ENCODE assay signal across 1 cellular context in genomic region chr1:47508900-47509488, GRCh38.
A peak's percentile ranks its signal among the peaks of the same experiment; 100 is the strongest.
TF ChIP-seq lines count a peak whose summit lies in the region.

No MANE protein-coding gene starts in this region.

TF ChIP-seq in HEK293, 187 proteins besides CTCF, POLR2A, EP300 and RAD21 (continued from another document and continues in another):
- TF ChIP-seq, protein P1, sequence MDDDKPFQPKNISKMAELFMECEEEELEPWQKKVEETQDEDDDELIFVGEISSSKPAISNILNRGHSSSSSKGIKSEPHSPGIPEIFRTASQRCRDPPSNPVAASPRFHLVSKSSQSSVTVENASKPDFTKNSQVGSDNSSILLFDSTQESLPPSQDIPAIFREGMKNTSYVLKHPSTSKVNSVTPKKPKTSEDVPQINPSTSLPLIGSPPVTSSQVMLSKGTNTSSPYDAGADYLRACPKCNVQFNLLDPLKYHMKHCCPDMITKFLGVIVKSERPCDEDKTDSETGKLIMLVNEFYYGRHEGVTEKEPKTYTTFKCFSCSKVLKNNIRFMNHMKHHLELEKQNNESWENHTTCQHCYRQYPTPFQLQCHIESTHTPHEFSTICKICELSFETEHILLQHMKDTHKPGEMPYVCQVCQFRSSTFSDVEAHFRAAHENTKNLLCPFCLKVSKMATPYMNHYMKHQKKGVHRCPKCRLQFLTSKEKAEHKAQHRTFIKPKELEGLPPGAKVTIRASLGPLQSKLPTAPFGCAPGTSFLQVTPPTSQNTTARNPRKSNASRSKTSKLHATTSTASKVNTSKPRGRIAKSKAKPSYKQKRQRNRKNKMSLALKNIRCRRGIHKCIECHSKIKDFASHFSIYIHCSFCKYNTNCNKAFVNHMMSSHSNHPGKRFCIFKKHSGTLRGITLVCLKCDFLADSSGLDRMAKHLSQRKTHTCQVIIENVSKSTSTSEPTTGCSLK (tag by site-specific recombination; IDR thresholded peaks at IDR 0.05): no peak
- TF ChIP-seq ZNF629 (tag by site-specific recombination; IDR thresholded peaks at IDR 0.05) (0 out of 2 replicates have a peak, but pooled peaks have one; percentile 11), ZNF155 (tag by site-specific recombination; IDR thresholded peaks at IDR 0.05) (no peak), ZNF114 (tag by site-specific recombination; IDR thresholded peaks at IDR 0.05) (no peak), ZNF112 (tag by site-specific recombination; IDR thresholded peaks at IDR 0.05) (no peak), ZNF140 (tag by site-specific recombination; IDR thresholded peaks at IDR 0.05) (no peak), ZNF211 (tag by site-specific recombination; IDR thresholded peaks at IDR 0.05; ENCODE audit: low read depth) (no peak), ZNF785 (tag by site-specific recombination; IDR thresholded peaks at IDR 0.05) (no peak), ZNF423 (tag by site-specific recombination; IDR thresholded peaks at IDR 0.05) (peak; percentile 82; the same call in 1 of the 2 replicates), ZBTB20 (tag by site-specific recombination; IDR thresholded peaks at IDR 0.05) (no peak), ZNF660 (tag by site-specific recombination; IDR thresholded peaks at IDR 0.05) (no peak), FEZF1 (tag by site-specific recombination; IDR thresholded peaks at IDR 0.05) (peak; percentile 96), ZNF274 (IDR thresholded peaks at IDR 0.05; ENCODE audit: low read length) (no peak), ZNF274 (tag by site-specific recombination; IDR thresholded peaks at IDR 0.05; ENCODE audit: borderline replicate concordance) (no peak), ZNF701 (tag by site-specific recombination; IDR thresholded peaks at IDR 0.05) (no peak), ZBTB10 (tag by site-specific recombination; IDR thresholded peaks at IDR 0.05) (no peak), BCL11A (tag by site-specific recombination; IDR thresholded peaks at IDR 0.05; ENCODE audit: low read depth) (0 out of 2 replicates have a peak, but pooled peaks have one; percentile 29), ZNF202 (tag by site-specific recombination; IDR thresholded peaks at IDR 0.05; ENCODE audit: borderline replicate concordance) (no peak), IKZF3 (tag by site-specific recombination; IDR thresholded peaks at IDR 0.05) (peak; percentile 80), ZSCAN4 (tag by site-specific recombination; IDR thresholded peaks at IDR 0.05) (peak; percentile 21; the same call in 1 of the 2 replicates), ZXDB (tag by site-specific recombination; IDR thresholded peaks at IDR 0.05) (no peak; the same call in 1 of the 2 replicates), ZBTB17 (tag by site-specific recombination; IDR thresholded peaks at IDR 0.05) (0 out of 2 replicates have a peak, but pooled peaks have one; percentile 52), ZIC2 (tag by site-specific recombination; IDR thresholded peaks at IDR 0.05) (peak; percentile 74), ZNF324 (tag by site-specific recombination; IDR thresholded peaks at IDR 0.05) (no peak), GFI1B (tag by site-specific recombination; IDR thresholded peaks at IDR 0.05) (no peak), ZNF843 (tag by site-specific recombination; IDR thresholded peaks at IDR 0.05) (0 out of 2 replicates have a peak, but pooled peaks have one; percentile 17), ZNF175 (tag by site-specific recombination; IDR thresholded peaks at IDR 0.05) (no peak), BCL11B (tag by site-specific recombination; IDR thresholded peaks at IDR 0.05; ENCODE audit: low read depth) (no peak), ZNF501 (tag by site-specific recombination; IDR thresholded peaks at IDR 0.05) (no peak), ZNF398 (tag by site-specific recombination; IDR thresholded peaks at IDR 0.05) (no peak), GLIS2 (tag by site-specific recombination; IDR thresholded peaks at IDR 0.05) (peak; percentile 48), ZNF600 (tag by site-specific recombination; IDR thresholded peaks at IDR 0.05) (peak; percentile 33; the same call in 1 of the 2 replicates), SCRT1 (tag by site-specific recombination; IDR thresholded peaks at IDR 0.05; ENCODE audit: borderline replicate concordance) (peak; percentile 87; the same call in 1 of the 2 replicates), ZNF341 (tag by site-specific recombination; IDR thresholded peaks at IDR 0.05; ENCODE audit: low read depth) (0 out of 2 replicates have a peak, but pooled peaks have one; percentile 26), SP7 (tag by site-specific recombination; IDR thresholded peaks at IDR 0.05) (no peak), ZNF488 (tag by site-specific recombination; IDR thresholded peaks at IDR 0.05) (no peak; the same call in 1 of the 2 replicates), ZNF626 (tag by site-specific recombination; IDR thresholded peaks at IDR 0.05) (no peak), KLF8 (tag by site-specific recombination; IDR thresholded peaks at IDR 0.05) (no peak), ZNF266 (tag by site-specific recombination; IDR thresholded peaks at IDR 0.05; ENCODE audit: low read depth) (no peak)
- TF ChIP-seq, protein P2, sequence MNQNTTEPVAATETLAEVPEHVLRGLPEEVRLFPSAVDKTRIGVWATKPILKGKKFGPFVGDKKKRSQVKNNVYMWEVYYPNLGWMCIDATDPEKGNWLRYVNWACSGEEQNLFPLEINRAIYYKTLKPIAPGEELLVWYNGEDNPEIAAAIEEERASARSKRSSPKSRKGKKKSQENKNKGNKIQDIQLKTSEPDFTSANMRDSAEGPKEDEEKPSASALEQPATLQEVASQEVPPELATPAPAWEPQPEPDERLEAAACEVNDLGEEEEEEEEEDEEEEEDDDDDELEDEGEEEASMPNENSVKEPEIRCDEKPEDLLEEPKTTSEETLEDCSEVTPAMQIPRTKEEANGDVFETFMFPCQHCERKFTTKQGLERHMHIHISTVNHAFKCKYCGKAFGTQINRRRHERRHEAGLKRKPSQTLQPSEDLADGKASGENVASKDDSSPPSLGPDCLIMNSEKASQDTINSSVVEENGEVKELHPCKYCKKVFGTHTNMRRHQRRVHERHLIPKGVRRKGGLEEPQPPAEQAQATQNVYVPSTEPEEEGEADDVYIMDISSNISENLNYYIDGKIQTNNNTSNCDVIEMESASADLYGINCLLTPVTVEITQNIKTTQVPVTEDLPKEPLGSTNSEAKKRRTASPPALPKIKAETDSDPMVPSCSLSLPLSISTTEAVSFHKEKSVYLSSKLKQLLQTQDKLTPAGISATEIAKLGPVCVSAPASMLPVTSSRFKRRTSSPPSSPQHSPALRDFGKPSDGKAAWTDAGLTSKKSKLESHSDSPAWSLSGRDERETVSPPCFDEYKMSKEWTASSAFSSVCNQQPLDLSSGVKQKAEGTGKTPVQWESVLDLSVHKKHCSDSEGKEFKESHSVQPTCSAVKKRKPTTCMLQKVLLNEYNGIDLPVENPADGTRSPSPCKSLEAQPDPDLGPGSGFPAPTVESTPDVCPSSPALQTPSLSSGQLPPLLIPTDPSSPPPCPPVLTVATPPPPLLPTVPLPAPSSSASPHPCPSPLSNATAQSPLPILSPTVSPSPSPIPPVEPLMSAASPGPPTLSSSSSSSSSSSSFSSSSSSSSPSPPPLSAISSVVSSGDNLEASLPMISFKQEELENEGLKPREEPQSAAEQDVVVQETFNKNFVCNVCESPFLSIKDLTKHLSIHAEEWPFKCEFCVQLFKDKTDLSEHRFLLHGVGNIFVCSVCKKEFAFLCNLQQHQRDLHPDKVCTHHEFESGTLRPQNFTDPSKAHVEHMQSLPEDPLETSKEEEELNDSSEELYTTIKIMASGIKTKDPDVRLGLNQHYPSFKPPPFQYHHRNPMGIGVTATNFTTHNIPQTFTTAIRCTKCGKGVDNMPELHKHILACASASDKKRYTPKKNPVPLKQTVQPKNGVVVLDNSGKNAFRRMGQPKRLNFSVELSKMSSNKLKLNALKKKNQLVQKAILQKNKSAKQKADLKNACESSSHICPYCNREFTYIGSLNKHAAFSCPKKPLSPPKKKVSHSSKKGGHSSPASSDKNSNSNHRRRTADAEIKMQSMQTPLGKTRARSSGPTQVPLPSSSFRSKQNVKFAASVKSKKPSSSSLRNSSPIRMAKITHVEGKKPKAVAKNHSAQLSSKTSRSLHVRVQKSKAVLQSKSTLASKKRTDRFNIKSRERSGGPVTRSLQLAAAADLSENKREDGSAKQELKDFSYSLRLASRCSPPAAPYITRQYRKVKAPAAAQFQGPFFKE (tag by site-specific recombination; IDR thresholded peaks at IDR 0.05; ENCODE audit: borderline replicate concordance): no peak
- TF ChIP-seq, protein P3, sequence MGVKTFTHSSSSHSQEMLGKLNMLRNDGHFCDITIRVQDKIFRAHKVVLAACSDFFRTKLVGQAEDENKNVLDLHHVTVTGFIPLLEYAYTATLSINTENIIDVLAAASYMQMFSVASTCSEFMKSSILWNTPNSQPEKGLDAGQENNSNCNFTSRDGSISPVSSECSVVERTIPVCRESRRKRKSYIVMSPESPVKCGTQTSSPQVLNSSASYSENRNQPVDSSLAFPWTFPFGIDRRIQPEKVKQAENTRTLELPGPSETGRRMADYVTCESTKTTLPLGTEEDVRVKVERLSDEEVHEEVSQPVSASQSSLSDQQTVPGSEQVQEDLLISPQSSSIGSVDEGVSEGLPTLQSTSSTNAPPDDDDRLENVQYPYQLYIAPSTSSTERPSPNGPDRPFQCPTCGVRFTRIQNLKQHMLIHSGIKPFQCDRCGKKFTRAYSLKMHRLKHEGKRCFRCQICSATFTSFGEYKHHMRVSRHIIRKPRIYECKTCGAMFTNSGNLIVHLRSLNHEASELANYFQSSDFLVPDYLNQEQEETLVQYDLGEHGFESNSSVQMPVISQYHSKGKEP (tag by site-specific recombination; IDR thresholded peaks at IDR 0.05): peak; percentile 58; the same call in 1 of the 2 replicates
- TF ChIP-seq, protein P4, sequence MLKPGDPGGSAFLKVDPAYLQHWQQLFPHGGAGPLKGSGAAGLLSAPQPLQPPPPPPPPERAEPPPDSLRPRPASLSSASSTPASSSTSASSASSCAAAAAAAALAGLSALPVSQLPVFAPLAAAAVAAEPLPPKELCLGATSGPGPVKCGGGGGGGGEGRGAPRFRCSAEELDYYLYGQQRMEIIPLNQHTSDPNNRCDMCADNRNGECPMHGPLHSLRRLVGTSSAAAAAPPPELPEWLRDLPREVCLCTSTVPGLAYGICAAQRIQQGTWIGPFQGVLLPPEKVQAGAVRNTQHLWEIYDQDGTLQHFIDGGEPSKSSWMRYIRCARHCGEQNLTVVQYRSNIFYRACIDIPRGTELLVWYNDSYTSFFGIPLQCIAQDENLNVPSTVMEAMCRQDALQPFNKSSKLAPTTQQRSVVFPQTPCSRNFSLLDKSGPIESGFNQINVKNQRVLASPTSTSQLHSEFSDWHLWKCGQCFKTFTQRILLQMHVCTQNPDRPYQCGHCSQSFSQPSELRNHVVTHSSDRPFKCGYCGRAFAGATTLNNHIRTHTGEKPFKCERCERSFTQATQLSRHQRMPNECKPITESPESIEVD (tag by site-specific recombination; IDR thresholded peaks at IDR 0.05): peak; percentile 65
